Comparison of ENCODE assay signal across 9 cellular contexts in genomic region chr3:178436773-178437172, GRCh38.
DNase-seq lines count a peak whose midpoint lies in the region; ATAC-seq and TF ChIP-seq lines count a peak whose summit lies in the region.
"Had no signal": no experiment of that assay in that cellular context is flagged by ENCODE, and none has a peak within 500 bp of the region (broad histone marks: within the 10 kb centered on the region; RNA-seq: fewer than 3 reads in every experiment).

No MANE protein-coding gene starts in this region.

- H3K9me3 ChIP-seq in hepatocyte (ENCODE audit: low read depth) (no peaks in the 10 kb centered on the region), upper lobe of right lung (no peaks in the 10 kb centered on the region)

- H2AFZ ChIP-seq in hepatocyte, result no peak overlapping the region

- no peaks in the 10 kb centered on the region for H3K27me3 Mint-ChIP-seq in WTC11 (ENCODE audit: low read depth)

- no peak overlapping the region for H3K4me3 Mint-ChIP-seq in WTC11
- H3K4me3 Mint-ChIP-seq: T-helper 1 cell treated with Interleukin-12 subunit alpha and Interleukin-12 subunit beta and Interleukin-4 antibody, amounts not matched to agents 30 μg/mL and 1 μg/mL, for 36 hours had no signal

- peaks cover 10% of the 10 kb centered on the region for H3K4me1 Mint-ChIP-seq in WTC11

- CTCF ChIA-PET in WTC11 (lab: Charles Lee), result interaction anchor here (0.6 to 1.5 kb wide), 13 partner anchors 10 to 530 kb away, joined by 3 to 7 read pairs (median 3); no protein-coding TSS in a partner anchor

- H3K4me3 ChIP-seq in H7 (ENCODE audit: insufficient read depth, low read depth, low read length) (no peak overlapping the region), hepatocyte (no peak overlapping the region), upper lobe of right lung (no peak overlapping the region)

- H3K4me2 ChIP-seq in hepatocyte, result no peak overlapping the region

- WGBS in hepatocyte (ENCODE audit: low lambda C conversion rate, missing lambda C conversion rate), result 46% methylated on average over 3 of the region's 3 CpGs

- no peaks in the 10 kb centered on the region for H3K9me2 ChIP-seq in hepatocyte (replicated peaks; ENCODE audit: insufficient read depth)

- no peaks in the 10 kb centered on the region for H3K4me1 ChIP-seq in hepatocyte (ENCODE audit: insufficient read depth)
- no peaks in the 10 kb centered on the region for H3K4me1 ChIP-seq in upper lobe of right lung

- no peaks in the 10 kb centered on the region for H3K79me2 ChIP-seq in hepatocyte

- intact Hi-C loops in upper lobe of right lung (cut with DNase I), result no loop called here

- H3K36me3 ChIP-seq in H7 (replicated peaks; ENCODE audit: control insufficient read depth, insufficient read depth, low read length) (no peaks in the 10 kb centered on the region), hepatocyte (replicated peaks; ENCODE audit: insufficient read depth, low read depth) (no peaks in the 10 kb centered on the region), upper lobe of right lung (no peaks in the 10 kb centered on the region)

- POLR2A ChIA-PET in WTC11 (lab: Charles Lee), result no interaction called here

- TF ChIP-seq CTCF in WTC11 (IDR thresholded peaks at IDR 0.05) (no peak), hepatocyte (IDR thresholded peaks at IDR 0.05; ENCODE audit: poor library complexity) (peak; percentile 80), upper lobe of right lung (IDR thresholded peaks at IDR 0.05) (peak; percentile 61)

- H4K20me1 ChIP-seq in hepatocyte (ENCODE audit: insufficient read depth, poor library complexity, severe bottlenecking), result no peaks in the 10 kb centered on the region

- DNase-seq in EL (peak; percentile 25), H7 (peak; percentile 39), NCI-H1694 (lab: John Stamatoyannopoulos, UW) (peak; percentile 44), WTC11 (ENCODE audit: low spot score) (no peak), hepatocyte (ENCODE audit: low spot score) (peak; percentile 42), upper lobe of right lung (no peak), ecto neural progenitor cell (ENCODE audit: low spot score) (no peak), NCI-H524 treated with DMSO at 0.1 percent for 48 hours (lab: John Stamatoyannopoulos, UW) (no peak)

- H3K36me3 Mint-ChIP-seq in WTC11, result no peaks in the 10 kb centered on the region

- H3K27me3 ChIP-seq in H7 (ENCODE audit: control insufficient read depth, insufficient read depth, low read length), result no peaks in the 10 kb centered on the region
- no peaks in the 10 kb centered on the region for H3K27me3 ChIP-seq in hepatocyte
- H3K27me3 ChIP-seq in upper lobe of right lung, result no peaks in the 10 kb centered on the region

- H3K27ac ChIP-seq in hepatocyte, result no peak overlapping the region
- H3K27ac ChIP-seq in upper lobe of right lung, result no peak overlapping the region

- H3K9me3 Mint-ChIP-seq in WTC11, result no peaks in the 10 kb centered on the region
- H3K9me3 Mint-ChIP-seq: T-helper 1 cell treated with Interleukin-12 subunit alpha and Interleukin-12 subunit beta and Interleukin-4 antibody, amounts not matched to agents 30 μg/mL and 1 μg/mL, for 36 hours had no signal

- ATAC-seq in WTC11, result peak; percentile 38; the same call in 1 of the 2 replicates
- ATAC-seq in upper lobe of right lung, result peak; percentile 46

- no peak overlapping the region for H3K27ac Mint-ChIP-seq in WTC11
- H3K27ac Mint-ChIP-seq: T-helper 1 cell treated with Interleukin-12 subunit alpha and Interleukin-12 subunit beta and Interleukin-4 antibody, amounts not matched to agents 30 μg/mL and 1 μg/mL, for 36 hours had no signal

TF ChIP-seq in WTC11, 78 proteins besides CTCF, POLR2A, EP300 and RAD21:
- no peak for TF ChIP-seq TEAD1 (CRISPR knock-in tag; IDR thresholded peaks at IDR 0.05)
- TF ChIP-seq EMX1 (CRISPR knock-in tag; IDR thresholded peaks at IDR 0.05), result no peak
- TF ChIP-seq ATF1 (CRISPR knock-in tag; IDR thresholded peaks at IDR 0.05), result no peak
- TF ChIP-seq ZMAT4 (CRISPR knock-in tag; IDR thresholded peaks at IDR 0.05), result no peak
- no peak for TF ChIP-seq ZNF423 (CRISPR knock-in tag; IDR thresholded peaks at IDR 0.05)
- TF ChIP-seq ATF3 (CRISPR knock-in tag; conservative IDR thresholded peaks at IDR 0.05), result no peak
- TF ChIP-seq E2F1 (CRISPR knock-in tag; IDR thresholded peaks at IDR 0.05), result no peak
- no peak for TF ChIP-seq ESRRA (CRISPR knock-in tag; IDR thresholded peaks at IDR 0.05; ENCODE audit: borderline replicate concordance)
- no peak for TF ChIP-seq FOXK1 (CRISPR knock-in tag; IDR thresholded peaks at IDR 0.05)
- no peak for TF ChIP-seq RORB (CRISPR knock-in tag; IDR thresholded peaks at IDR 0.05)
- TF ChIP-seq AR (CRISPR knock-in tag; IDR thresholded peaks at IDR 0.05), result no peak
- TF ChIP-seq NFE2L1 (CRISPR knock-in tag; IDR thresholded peaks at IDR 0.05), result no peak
- no peak for TF ChIP-seq GTF2I (CRISPR knock-in tag; conservative IDR thresholded peaks at IDR 0.05)

Comparison
In these comparisons a context has a peak if more than half of its experiments do, and no peak if none do; other contexts are left out.
1. DNase-seq: peak in EL (single experiment), H7 (single experiment), NCI-H1694 (single experiment) and hepatocyte (single experiment); none in WTC11 (single experiment), upper lobe of right lung (single experiment), ecto neural progenitor cell (single experiment) and NCI-H524 treated with DMSO at 0.1 percent for 48 hours (single experiment).